25 cellular contexts compared by ENCODE assay signal in genomic region chr3:196419386-196419785, GRCh38.
"Had no signal": no experiment of that assay in that cellular context is flagged by ENCODE, and none has a peak within 500 bp of the region (broad histone marks: within the 10 kb centered on the region; RNA-seq: fewer than 3 reads in every experiment).

No MANE protein-coding gene starts in this region.

- H3K4me1 Mint-ChIP-seq: nephron progenitor cell had no signal

- H3K27ac ChIP-seq: esophagus muscularis mucosa, foreskin keratinocyte, pancreas, prostate gland, sigmoid colon, suprapubic skin, tibial artery had no signal

- H3K4me3 Mint-ChIP-seq: activated CD4-positive, alpha-beta T cell treated with anti-CD3 and anti-CD28 coated beads, Interleukin-2, amount 10 ng/mL, durations not matched to agents 7 days and 5 days; activated CD8-positive, alpha-beta T cell treated with anti-CD3 and anti-CD28 coated beads for 36 hours; activated naive CD8-positive, alpha-beta T cell treated with anti-CD3 and anti-CD28 coated beads, Interleukin-2, amount 50 U/mL, for 24 hours; activated T-cell treated with anti-CD3 and anti-CD28 coated beads, Interleukin-2, amount 50 U/mL, for 72 hours; endodermal cell; naive B cell; nephron progenitor cell; stimulated activated naive B cell treated with anti-CD40 and anti-IgM and Interleukin-4, amounts not matched to agents 10 μg/mL and 1 μg/mL and 100 μg/mL, for 72 hours had no signal

- H3K36me3 ChIP-seq: esophagus muscularis mucosa, pancreas, prostate gland, sigmoid colon, suprapubic skin, tibial artery had no signal

- H3K4me1 ChIP-seq: prostate gland had no signal

- H3K27me3 Mint-ChIP-seq: activated CD4-positive, alpha-beta T cell treated with anti-CD3 and anti-CD28 coated beads, Interleukin-2, amount 10 ng/mL, durations not matched to agents 7 days and 5 days; activated CD8-positive, alpha-beta T cell treated with anti-CD3 and anti-CD28 coated beads for 36 hours; activated naive CD8-positive, alpha-beta T cell treated with anti-CD3 and anti-CD28 coated beads, Interleukin-2, amount 50 U/mL, for 24 hours; naive B cell; stimulated activated naive B cell treated with anti-CD40 and anti-IgM and Interleukin-4, amounts not matched to agents 10 μg/mL and 1 μg/mL and 100 μg/mL, for 72 hours had no signal

- H3K4me3 ChIP-seq: esophagus muscularis mucosa, mucosa of descending colon, pancreas, prostate gland, sigmoid colon, smooth muscle cell, suprapubic skin, tibial artery had no signal

- H3K9me3 Mint-ChIP-seq: activated CD4-positive, alpha-beta T cell treated with anti-CD3 and anti-CD28 coated beads, Interleukin-2, amount 10 ng/mL, durations not matched to agents 7 days and 5 days; activated naive CD8-positive, alpha-beta T cell treated with anti-CD3 and anti-CD28 coated beads, Interleukin-2, amount 50 U/mL, for 24 hours; activated T-cell treated with anti-CD3 and anti-CD28 coated beads, Interleukin-2, amount 50 U/mL, for 72 hours; endodermal cell; naive B cell; stimulated activated naive B cell treated with anti-CD40 and anti-IgM and Interleukin-4, amounts not matched to agents 10 μg/mL and 1 μg/mL and 100 μg/mL, for 72 hours had no signal

- H3K27me3 ChIP-seq: esophagus muscularis mucosa, foreskin keratinocyte, pancreas, sigmoid colon, suprapubic skin, tibial artery had no signal

- H3K9me3 ChIP-seq: esophagus muscularis mucosa, mucosa of descending colon, pancreas, prostate gland, sigmoid colon, suprapubic skin, tibial artery had no signal

- H3K36me3 Mint-ChIP-seq: naive B cell had no signal

- H3K27ac Mint-ChIP-seq: activated CD4-positive, alpha-beta T cell treated with anti-CD3 and anti-CD28 coated beads, Interleukin-2, amount 10 ng/mL, durations not matched to agents 7 days and 5 days; activated CD8-positive, alpha-beta T cell treated with anti-CD3 and anti-CD28 coated beads for 36 hours; activated naive CD8-positive, alpha-beta T cell treated with anti-CD3 and anti-CD28 coated beads, Interleukin-2, amount 50 U/mL, for 24 hours; activated T-cell treated with anti-CD3 and anti-CD28 coated beads, Interleukin-2, amount 50 U/mL, for 72 hours; endodermal cell; nephron progenitor cell; stimulated activated naive B cell treated with anti-CD40 and anti-IgM and Interleukin-4, amounts not matched to agents 10 μg/mL and 1 μg/mL and 100 μg/mL, for 72 hours had no signal

- ATAC-seq: activated CD8-positive, alpha-beta T cell treated with anti-CD3 and anti-CD28 coated beads for 36 hours; activated naive CD8-positive, alpha-beta T cell treated with anti-CD3 and anti-CD28 coated beads, Interleukin-2, amount 50 U/mL, for 24 hours; activated T-cell treated with anti-CD3 and anti-CD28 coated beads, Interleukin-2, amount 50 U/mL, for 72 hours; foreskin keratinocyte; left ventricle myocardium superior; mucosa of descending colon; pancreas; stimulated activated naive B cell treated with anti-CD40 and anti-IgM and Interleukin-4, amounts not matched to agents 10 μg/mL and 1 μg/mL and 100 μg/mL, for 72 hours had no signal

- DNase-seq: activated CD4-positive, alpha-beta T cell treated with anti-CD3 and anti-CD28 coated beads, Interleukin-2, amount 10 ng/mL, durations not matched to agents 7 days and 5 days; activated CD4-positive, CD25-positive, alpha-beta regulatory T cell treated with anti-CD3 and anti-CD28 coated beads, Interleukin-2, amount 50 U/mL, for 72 hours; activated CD8-positive, alpha-beta T cell treated with anti-CD3 and anti-CD28 coated beads for 36 hours; activated naive CD4-positive, alpha-beta T cell treated with Interleukin-2 at 50 U/mL for 16 hours; activated naive CD8-positive, alpha-beta T cell treated with anti-CD3 and anti-CD28 coated beads, Interleukin-2, amount 50 U/mL, for 24 hours; activated T-cell treated with anti-CD3 and anti-CD28 coated beads for 4 hours; activated T-cell treated with anti-CD3 and anti-CD28 coated beads, Interleukin-2, amount 50 U/mL, for 72 hours; amygdala; central memory CD4-positive, alpha-beta T cell; endodermal cell; foreskin keratinocyte; left ventricle myocardium superior; mucosa of descending colon; naive B cell; nephron progenitor cell; pancreas; sigmoid colon; stimulated activated CD4-positive, alpha-beta T cell treated with anti-CD3 and anti-CD28 coated beads, Interleukin-1b, Interleukin-23, amount 100 ng/mL, for 48 hours; stimulated activated naive B cell treated with anti-CD40 and anti-IgM and Interleukin-4, amounts not matched to agents 10 μg/mL and 1 μg/mL and 100 μg/mL, for 72 hours; T-helper 2 cell; tibial artery had no signal
